In the genomic region with DNA sequence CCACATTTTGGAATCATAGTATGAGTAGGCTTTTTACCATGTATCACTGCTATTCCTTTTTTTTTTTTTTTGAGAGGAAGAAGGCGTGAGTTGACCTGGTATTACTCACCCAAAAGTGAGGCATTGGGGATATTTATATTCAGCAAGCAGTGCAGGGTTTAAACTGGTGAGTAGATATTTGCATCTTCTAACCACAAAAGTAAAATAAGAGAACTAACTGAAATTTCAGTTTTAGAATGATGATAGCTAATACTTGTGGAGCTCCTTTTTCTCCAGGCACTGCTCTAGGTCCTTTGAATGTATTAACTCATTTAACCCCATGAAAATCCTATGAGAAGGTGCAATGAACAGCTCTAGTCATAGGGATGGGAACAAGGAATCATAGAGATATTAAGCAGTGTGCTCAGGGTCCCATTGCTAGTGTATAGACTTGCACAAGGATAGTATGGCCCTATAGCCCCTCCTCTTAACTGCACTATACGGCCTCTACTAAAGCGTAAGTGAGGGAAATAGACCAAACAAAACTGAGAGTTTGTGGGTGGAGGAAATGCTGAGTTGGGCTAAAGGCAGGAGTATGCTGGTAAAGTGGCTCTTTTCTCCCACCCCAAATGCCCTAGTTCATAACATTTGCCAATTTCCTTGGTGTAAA, we compare ENCODE assay signal across 8 cellular contexts.
A peak's percentile ranks its signal among the peaks of the same experiment; 100 is the strongest.
DNase-seq lines count a peak whose midpoint lies in the region; ATAC-seq lines count a peak whose summit lies in the region.

No MANE protein-coding gene starts in this region.

- no peaks in the 10 kb centered on the region for H3K9me3 ChIP-seq in MG63

- peak; percentile 61 for ATAC-seq in activated CD8-positive, alpha-beta memory T cell treated with anti-CD3 and anti-CD28 coated beads, Interleukin-2, amount 10 ng/mL, durations not matched to agents 7 days and 5 days
- ATAC-seq in HG02763 (IDR thresholded peaks at IDR 0.05; ENCODE audit: unreplicated experiment): peak; percentile 65

- H3K27ac Mint-ChIP-seq in activated CD8-positive, alpha-beta memory T cell treated with anti-CD3 and anti-CD28 coated beads, Interleukin-2, amount 10 ng/mL, durations not matched to agents 7 days and 5 days: peak overlapping the region; percentile 95

- peak overlapping the region; percentile 57 for H3K4me3 Mint-ChIP-seq in activated CD8-positive, alpha-beta memory T cell treated with anti-CD3 and anti-CD28 coated beads, Interleukin-2, amount 10 ng/mL, durations not matched to agents 7 days and 5 days

- no peaks in the 10 kb centered on the region for H3K9me3 Mint-ChIP-seq in activated CD8-positive, alpha-beta memory T cell treated with anti-CD3 and anti-CD28 coated beads, Interleukin-2, amount 10 ng/mL, durations not matched to agents 7 days and 5 days (ENCODE audit: low read depth)

- CTCF ChIA-PET in activated CD8-positive, alpha-beta memory T cell treated with anti-CD3 and anti-CD28 coated beads, Interleukin-2, amount 10 ng/mL, durations not matched to agents 7 days and 5 days (lab: Charles Lee): interaction anchor here (1.0 to 2.4 kb wide), 9 partner anchors 14 to 618 kb away, joined by 3 to 9 read pairs (median 4); a partner anchor contains a TSS

- H3K36me3 Mint-ChIP-seq in activated CD8-positive, alpha-beta memory T cell treated with anti-CD3 and anti-CD28 coated beads, Interleukin-2, amount 10 ng/mL, durations not matched to agents 7 days and 5 days: peaks cover 11% of the 10 kb centered on the region

- H3K27me3 ChIP-seq in MG63: no peaks in the 10 kb centered on the region

- no peaks in the 10 kb centered on the region for H3K36me3 ChIP-seq in MG63

- peaks cover 69% of the 10 kb centered on the region for H3K4me1 Mint-ChIP-seq in activated CD8-positive, alpha-beta memory T cell treated with anti-CD3 and anti-CD28 coated beads, Interleukin-2, amount 10 ng/mL, durations not matched to agents 7 days and 5 days

- no peaks in the 10 kb centered on the region for H3K27me3 Mint-ChIP-seq in activated CD8-positive, alpha-beta memory T cell treated with anti-CD3 and anti-CD28 coated beads, Interleukin-2, amount 10 ng/mL, durations not matched to agents 7 days and 5 days

- no peak overlapping the region for H3K4me3 ChIP-seq in MG63

- peak; percentile 48 for DNase-seq in activated CD8-positive, alpha-beta memory T cell treated with anti-CD3 and anti-CD28 coated beads, Interleukin-2, amount 10 ng/mL, durations not matched to agents 7 days and 5 days
- no peak for DNase-seq in activated CD8-positive, alpha-beta memory T cell treated with anti-CD3 and anti-CD28 coated beads for 24 hours
- DNase-seq in NOMO-1 (lab: John Stamatoyannopoulos, UW; ENCODE audit: unreplicated experiment in 2 of 2): peak; percentile 41 to 80
- DNase-seq in fibroblast of peridontal ligament (ENCODE audit: extremely low read depth): peak; percentile 80
- DNase-seq in activated effector memory CD4-positive, alpha-beta T cell treated with anti-CD3 and anti-CD28 coated beads, Interleukin-2, amount 50 U/mL, for 16 hours: no peak
- no peak for DNase-seq in cerebellar cortex (ENCODE audit: low spot score)
- no peak for DNase-seq in MG63

Comparison
In these comparisons a context has a peak if more than half of its experiments do, and no peak if none do; other contexts are left out.
1. DNase-seq: peak in activated CD8-positive, alpha-beta memory T cell treated with anti-CD3 and anti-CD28 coated beads, Interleukin-2, amount 10 ng/mL, durations not matched to agents 7 days and 5 days (single experiment), NOMO-1 (2 of 2) and fibroblast of peridontal ligament (single experiment); none in activated CD8-positive, alpha-beta memory T cell treated with anti-CD3 and anti-CD28 coated beads for 24 hours (single experiment), activated effector memory CD4-positive, alpha-beta T cell treated with anti-CD3 and anti-CD28 coated beads, Interleukin-2, amount 50 U/mL, for 16 hours (single experiment), cerebellar cortex (single experiment) and MG63 (single experiment).